In the genomic region with DNA sequence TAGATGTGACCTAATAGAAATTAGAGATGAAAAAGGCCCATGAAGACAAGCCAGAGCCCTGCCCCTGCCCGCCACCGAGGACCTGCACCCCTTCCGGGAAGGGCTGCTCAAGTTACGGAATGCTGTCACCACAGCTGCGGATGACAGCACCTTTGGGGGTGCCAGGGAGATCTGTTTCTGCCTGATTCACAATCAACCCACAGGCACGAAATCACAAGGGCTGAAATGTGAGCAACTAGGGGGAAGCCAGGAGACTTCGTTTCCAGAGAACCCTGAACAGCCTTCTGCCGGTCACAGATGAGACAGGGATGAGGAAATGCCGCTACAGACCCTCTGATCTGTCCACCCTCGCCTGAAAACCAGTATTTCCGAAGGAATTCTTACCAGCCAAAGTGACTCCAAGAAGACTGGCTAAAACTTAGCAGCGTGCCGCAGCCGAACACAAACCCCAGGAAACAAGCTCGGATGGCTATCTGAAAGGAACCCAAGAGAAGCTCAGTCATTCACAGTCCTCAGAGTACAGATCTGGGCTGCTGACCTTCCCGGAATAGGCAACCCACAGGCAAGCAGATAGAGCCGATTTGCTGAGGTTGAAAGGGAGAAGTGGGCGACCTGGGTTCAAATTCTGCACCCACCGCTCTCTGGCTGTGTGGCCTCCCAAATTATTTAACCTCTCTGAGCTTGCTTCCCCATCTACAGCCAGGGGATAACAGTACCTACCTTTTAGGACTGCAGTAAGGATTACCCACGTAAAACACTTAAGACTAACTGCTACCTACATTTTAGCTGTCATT, we compare ENCODE assay signal across 2 cellular contexts.
TF ChIP-seq lines count a peak whose summit lies in the region.

No MANE protein-coding gene starts in this region.

TF ChIP-seq in A549, 52 proteins besides CTCF, POLR2A, EP300 and RAD21:
- TF ChIP-seq NFE2L2 (conservative IDR thresholded peaks at IDR 0.05; ENCODE audit: low read length) (no peak), SREBF2 (IDR thresholded peaks at IDR 0.05) (no peak), TFCP2L1 (CRISPR knock-in tag; IDR thresholded peaks at IDR 0.05) (no peak), TP53 (CRISPR knock-in tag; IDR thresholded peaks at IDR 0.05) (no peak), RCOR1 (IDR thresholded peaks at IDR 0.05; ENCODE audit: low read depth, low read length) (no peak), JUNB (IDR thresholded peaks at IDR 0.05) (no peak), MAFK (IDR thresholded peaks at IDR 0.05; ENCODE audit: partially characterized antibody) (no peak), HOXA7 (CRISPR knock-in tag; IDR thresholded peaks at IDR 0.05) (no peak), ZSCAN20 (CRISPR knock-in tag; IDR thresholded peaks at IDR 0.05) (no peak), HOXB5 (CRISPR knock-in tag; IDR thresholded peaks at IDR 0.05) (no peak)

TF ChIP-seq in HCT116, 20 proteins besides CTCF, POLR2A, EP300 and RAD21:
- TF ChIP-seq EZH2phosphoT487 (IDR thresholded peaks at IDR 0.05; ENCODE audit: borderline replicate concordance) = no peak
- TF ChIP-seq, protein P1, sequence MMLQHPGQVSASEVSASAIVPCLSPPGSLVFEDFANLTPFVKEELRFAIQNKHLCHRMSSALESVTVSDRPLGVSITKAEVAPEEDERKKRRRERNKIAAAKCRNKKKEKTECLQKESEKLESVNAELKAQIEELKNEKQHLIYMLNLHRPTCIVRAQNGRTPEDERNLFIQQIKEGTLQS (IDR thresholded peaks at IDR 0.05) = no peak
- TF ChIP-seq ZNF274 (IDR thresholded peaks at IDR 0.05; ENCODE audit: low read depth, low read length) = no peak
- TF ChIP-seq ZFX (IDR thresholded peaks at IDR 0.05) = no peak
- TF ChIP-seq CBX3 (IDR thresholded peaks at IDR 0.05; ENCODE audit: low read depth) = no peak
- no peak for TF ChIP-seq EGR1 (IDR thresholded peaks at IDR 0.05; ENCODE audit: low read depth)
- no peak for TF ChIP-seq EZH2 (IDR thresholded peaks at IDR 0.05)
- TF ChIP-seq YY1 (IDR thresholded peaks at IDR 0.05; ENCODE audit: extremely low read depth, insufficient replicate concordance, low read depth, low read length) = no peak
- TF ChIP-seq FOSL1 (IDR thresholded peaks at IDR 0.05; ENCODE audit: low read depth) = no peak
- TF ChIP-seq TCF7L2 (IDR thresholded peaks at IDR 0.05; ENCODE audit: borderline replicate concordance, extremely low read depth, insufficient read depth, insufficient read length) = no peak
- no peak for TF ChIP-seq POLR2AphosphoS5 (IDR thresholded peaks at IDR 0.05; ENCODE audit: low read depth, low read length)
- no peak for TF ChIP-seq JUND (IDR thresholded peaks at IDR 0.05)
- no peak for TF ChIP-seq SP1 (IDR thresholded peaks at IDR 0.05; ENCODE audit: low read depth)
- no peak for TF ChIP-seq ZBTB33 (IDR thresholded peaks at IDR 0.05; ENCODE audit: extremely low read depth, insufficient replicate concordance, low read length)
- TF ChIP-seq SRF (IDR thresholded peaks at IDR 0.05; ENCODE audit: low read depth) = no peak
- TF ChIP-seq CEBPB (IDR thresholded peaks at IDR 0.05; ENCODE audit: low read depth) = no peak
- no peak for TF ChIP-seq REST (IDR thresholded peaks at IDR 0.05; ENCODE audit: low read depth)
- TF ChIP-seq MAX (IDR thresholded peaks at IDR 0.05) = no peak
- TF ChIP-seq ELF1 (IDR thresholded peaks at IDR 0.05; ENCODE audit: borderline replicate concordance, low read depth) = no peak
